In genomic region chr15:60922736-60923135, GRCh38 we compare ENCODE assay signal across 1 cellular context.
TF ChIP-seq lines count a peak whose summit lies in the region.

No MANE protein-coding gene starts in this region.

TF ChIP-seq in GM12878, 131 proteins besides CTCF, POLR2A, EP300 and RAD21 (continued from another document):
- no peak for TF ChIP-seq REST (IDR thresholded peaks at IDR 0.05; ENCODE audit: low read depth, low read length)
- TF ChIP-seq ATF3 (IDR thresholded peaks at IDR 0.05; ENCODE audit: borderline replicate concordance, extremely low read depth, low read depth, low read length) = no peak
- TF ChIP-seq IRF5 (IDR thresholded peaks at IDR 0.05; ENCODE audit: borderline replicate concordance) = no peak
- TF ChIP-seq SP1 (IDR thresholded peaks at IDR 0.05; ENCODE audit: low read depth, low read length) = no peak
- no peak for TF ChIP-seq EZH2 (IDR thresholded peaks at IDR 0.05; ENCODE audit: borderline replicate concordance, control insufficient read depth, low read depth, low read length)
- TF ChIP-seq TCF12 (IDR thresholded peaks at IDR 0.05; ENCODE audit: low read depth, low read length) = no peak
- TF ChIP-seq MYB (IDR thresholded peaks at IDR 0.05; ENCODE audit: borderline replicate concordance, low read depth, low read length) = no peak
- TF ChIP-seq ZBTB40 (IDR thresholded peaks at IDR 0.05; ENCODE audit: borderline replicate concordance) = no peak
- TF ChIP-seq SMAD5 (IDR thresholded peaks at IDR 0.05; ENCODE audit: low read depth) = no peak
- no peak for TF ChIP-seq NR2C1 (IDR thresholded peaks at IDR 0.05)
- TF ChIP-seq NBN (IDR thresholded peaks at IDR 0.05) = no peak
- no peak for TF ChIP-seq MAX (IDR thresholded peaks at IDR 0.05; ENCODE audit: low read depth, low read length)
- no peak for TF ChIP-seq IKZF1 (conservative IDR thresholded peaks at IDR 0.05)
- TF ChIP-seq KAT2A (conservative IDR thresholded peaks at IDR 0.05; ENCODE audit: control insufficient read depth, low read depth, low read length) = no peak
- TF ChIP-seq ZNF217 (IDR thresholded peaks at IDR 0.05) = no peak
- TF ChIP-seq RELA (IDR thresholded peaks at IDR 0.05; ENCODE audit: borderline replicate concordance, partially characterized antibody) = no peak
- TF ChIP-seq JUNB (IDR thresholded peaks at IDR 0.05) = no peak
